ENCODE assay signal across 19 cellular contexts in genomic region chr16:70712359-70712758, GRCh38. TPM values are rescaled to one million over a fixed set of nuclear protein-coding genes. Genes with fewer than 3 reads are reported as not detected.
DNase-seq lines count a peak whose midpoint lies in the region; TF ChIP-seq lines count a peak whose summit lies in the region.
"Had no signal": no experiment of that assay in that cellular context is flagged by ENCODE, and none has a peak within 500 bp of the region (broad histone marks: within the 10 kb centered on the region; RNA-seq: fewer than 3 reads in every experiment).

No MANE protein-coding gene starts in this region.

- H3K4me3 Mint-ChIP-seq in endodermal cell (no peak overlapping the region), osteocyte (ENCODE audit: unreplicated experiment) (no peak overlapping the region)

- POLR2A ChIA-PET in RWPE1 (lab: Yijun Ruan, JAX; ENCODE audit: low non-redundant PET) = no interaction called here

- H3K27me3 Mint-ChIP-seq in endodermal cell (ENCODE audit: insufficient read depth) (no peaks in the 10 kb centered on the region), osteocyte (ENCODE audit: unreplicated experiment) (no peaks in the 10 kb centered on the region)

- H3K27ac Mint-ChIP-seq in endodermal cell (no peak overlapping the region), osteocyte (ENCODE audit: unreplicated experiment) (peak overlapping the region; percentile 39)

- H3K27ac ChIP-seq in BLaER1 treated with 17β-estradiol and CSF1 and Interleukin-3, amounts not matched to agents 10 nM and 100 nM = no peak overlapping the region
- peak overlapping the region; percentile 100 for H3K27ac ChIP-seq in RWPE1
- peak overlapping the region; percentile 17 for H3K27ac ChIP-seq in endodermal cell (ENCODE audit: low read depth, low read length)
- H3K27ac ChIP-seq: SJCRH30 had no signal

- H3K9me3 Mint-ChIP-seq in endodermal cell (no peaks in the 10 kb centered on the region), osteocyte (ENCODE audit: unreplicated experiment) (no peaks in the 10 kb centered on the region)

- H3K4me2 ChIP-seq in BLaER1 treated with 17β-estradiol and CSF1 and Interleukin-3, amounts not matched to agents 10 nM and 100 nM = peak overlapping the region in 7 of 11 experiments; percentile 73 to 90 (median 81); a peak in 10 of 22 replicates

- peaks cover 0 to 98% (median 12%) of the 10 kb centered on the region in 11 experiments; a peak in 12 of 22 replicates for H3K36me3 ChIP-seq in BLaER1 treated with 17β-estradiol and CSF1 and Interleukin-3, amounts not matched to agents 10 nM and 100 nM
- H3K36me3 ChIP-seq in endodermal cell (ENCODE audit: control insufficient read depth, insufficient read depth, low read length) = no peaks in the 10 kb centered on the region
- H3K36me3 ChIP-seq: SJCRH30 had no signal

- TF ChIP-seq CTCF in RWPE1 (conservative IDR thresholded peaks at IDR 0.05; ENCODE audit: low read depth) (no peak), endodermal cell (conservative IDR thresholded peaks at IDR 0.05) (no peak), osteocyte (IDR thresholded peaks at IDR 0.05) (no peak)

- peaks cover 0 to 100% (median 9%) of the 10 kb centered on the region in 11 experiments; a peak in 10 of 22 replicates for H4K20me1 ChIP-seq in BLaER1 treated with 17β-estradiol and CSF1 and Interleukin-3, amounts not matched to agents 10 nM and 100 nM

- H3K36me3 Mint-ChIP-seq in endodermal cell (ENCODE audit: low read depth) (peaks cover 3% of the 10 kb centered on the region), osteocyte (ENCODE audit: unreplicated experiment) (peaks cover 8% of the 10 kb centered on the region)

- H3K4me3 ChIP-seq in BLaER1 treated with 17β-estradiol and CSF1 and Interleukin-3, amounts not matched to agents 10 nM and 100 nM = no peak overlapping the region
- H3K4me3 ChIP-seq in endodermal cell (ENCODE audit: low read length) = no peak overlapping the region
- H3K4me3 ChIP-seq: A549, SJCRH30 had no signal

- peaks cover 49 to 79% (median 66%) of the 10 kb centered on the region in 10 experiments for H3K4me1 ChIP-seq in BLaER1 treated with 17β-estradiol and CSF1 and Interleukin-3, amounts not matched to agents 10 nM and 100 nM
- H3K4me1 ChIP-seq in endodermal cell (ENCODE audit: control insufficient read depth, insufficient read depth, low read length) = no peaks in the 10 kb centered on the region

- no peak overlapping the region for H3K9ac ChIP-seq in BLaER1 treated with 17β-estradiol and CSF1 and Interleukin-3, amounts not matched to agents 10 nM and 100 nM
- no peak overlapping the region for H3K9ac ChIP-seq in endodermal cell (ENCODE audit: extremely low read depth, low read length, poor library complexity, severe bottlenecking)

- H3K4me1 Mint-ChIP-seq in endodermal cell (peaks cover 24% of the 10 kb centered on the region), osteocyte (ENCODE audit: unreplicated experiment) (peaks cover 79% of the 10 kb centered on the region)

- H3K27me3 ChIP-seq in BLaER1 treated with 17β-estradiol and CSF1 and Interleukin-3, amounts not matched to agents 10 nM and 100 nM = no peaks in the 10 kb centered on the region
- no peaks in the 10 kb centered on the region for H3K27me3 ChIP-seq in endodermal cell (ENCODE audit: control insufficient read depth, insufficient read depth, low read length, poor library complexity, severe bottlenecking)
- H3K27me3 ChIP-seq: SJCRH30 had no signal

- no peaks in the 10 kb centered on the region for H3K9me3 ChIP-seq in BLaER1 treated with 17β-estradiol and CSF1 and Interleukin-3, amounts not matched to agents 10 nM and 100 nM (replicated peaks in 1 of 11)
- H3K9me3 ChIP-seq in endodermal cell (ENCODE audit: control insufficient read depth, low read length) = no peaks in the 10 kb centered on the region
- H3K9me3 ChIP-seq: A549, SJCRH30 had no signal

- CTCF ChIA-PET in RWPE1 (lab: Yijun Ruan, JAX) = no interaction called here

- DNase-seq in RWPE1 (ENCODE audit: low spot score) (no peak), endodermal cell (no peak), osteocyte (ENCODE audit: extremely low spot score, unreplicated experiment) (no peak), DMS79 treated with DMSO at 0.1 percent for 48 hours (lab: John Stamatoyannopoulos, UW) (no peak), pons (ENCODE audit: low spot score) (no peak), hypothalamus (lab: John Stamatoyannopoulos, UW) (no peak)
- no peak for DNase-seq in central memory CD4-positive, alpha-beta T cell
- DNase-seq: COR-L47; DMS153; EL; H7; NCI-H187 treated with DMSO at 0.1 percent for 48 hours; NCI-H2171; NCI-H446; NK-92 treated with Interleukin-12 subunit alpha and Interleukin-12 subunit beta, amount 100 ng/mL, for 24 hours; OCI-M1; SJCRH30 had no signal

- 93 to 94% methylated on average over 11 of the region's 11 CpGs for WGBS in endodermal cell (ENCODE audit: insufficient coverage in 1 of 2, insufficient read length in 1 of 2), 2 experiments

RNA-seq across cellular contexts. Expression of gene MTSS2, which starts 26.5 kb away (rescaled TPM):
- total RNA-seq in endodermal cell = 10 to 100 TPM; 23.4 to 24.0 TPM
- 86.6 TPM for polyA plus RNA-seq in endodermal cell (2013, experiment 1 of 2)
- 67.0 TPM for polyA plus RNA-seq in endodermal cell (2013, experiment 2 of 2)
- 156 and 169 TPM in 2 replicates for total RNA-seq in osteocyte

Comparison
In these comparisons a context has a peak if more than half of its experiments do, and no peak if none do; other contexts are left out.
1. H3K27ac ChIP-seq: peak in RWPE1 (single experiment) and endodermal cell (single experiment); none in BLaER1 treated with 17β-estradiol and CSF1 and Interleukin-3, amounts not matched to agents 10 nM and 100 nM (0 of 11).